ENCODE assay signal across 8 cellular contexts in the genomic region with DNA sequence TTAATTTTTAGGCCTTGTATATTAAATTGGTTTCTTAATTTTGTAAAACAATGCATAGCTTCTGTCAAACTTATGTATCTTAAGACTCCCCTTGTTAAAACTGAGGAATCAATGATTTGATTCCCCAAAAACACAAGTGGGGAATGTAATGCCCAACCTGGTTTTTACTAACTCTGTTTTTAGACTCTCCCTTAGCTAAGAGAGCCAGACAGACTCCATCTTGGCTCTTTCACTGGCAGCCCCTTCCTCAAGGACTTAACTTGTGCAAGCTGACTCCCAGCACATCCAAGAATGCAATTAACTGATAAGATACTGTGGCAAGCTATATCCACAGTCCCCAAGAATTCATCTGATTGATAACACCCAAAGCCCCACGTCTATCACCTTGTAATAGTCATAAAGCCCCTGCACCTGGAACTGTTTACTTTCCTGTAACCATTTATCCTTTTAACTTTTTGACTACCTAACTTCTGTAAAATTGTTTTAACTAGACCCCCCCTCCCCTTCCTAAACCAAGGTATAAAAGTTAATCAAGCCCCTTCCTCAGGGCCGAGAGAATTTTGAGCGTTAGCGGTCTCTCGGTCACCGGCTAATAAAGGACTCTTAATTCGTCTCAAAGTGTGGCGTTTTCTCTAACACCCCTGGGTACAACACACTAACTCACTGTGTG. TPM values are rescaled to one million over a fixed set of nuclear protein-coding genes. Genes with fewer than 3 reads are reported as not detected.
DNase-seq lines count a peak whose midpoint lies in the region; ATAC-seq and TF ChIP-seq lines count a peak whose summit lies in the region.
"Not testable (repeated sequence)": the region's sequence is repeated elsewhere in the genome, so short reads cannot be mapped to it uniquely, and the experiment has no call there.

No MANE protein-coding gene starts in this region.

- not testable (repeated sequence) for ATAC-seq in SK-N-SH treated with all-trans-retinoic acid at 6 μM for 48 hours; stimulated activated naive CD8-positive, alpha-beta T cell treated with anti-CD3 and anti-CD28 coated beads, Interleukin-15, amount 100 ng/mL, for 72 hours

- not testable (repeated sequence) for TF ChIP-seq CTCF in AG04450 (IDR thresholded peaks at IDR 0.05; ENCODE audit: low read depth, low read length); HFF-Myc (IDR thresholded peaks at IDR 0.05; ENCODE audit: low read depth, low read length, missing control alignments); endodermal cell (conservative IDR thresholded peaks at IDR 0.05); nephron progenitor cell (IDR thresholded peaks at IDR 0.05)

- POLR2A ChIA-PET in AG04450 (lab: Yijun Ruan, JAX), result not testable (repeated sequence)

- DNase-seq in AG04450 (ENCODE audit: low read depth, low spot score); HFF-Myc (ENCODE audit: extremely low read depth, low read depth); adipocyte (ENCODE audit: low read depth); endodermal cell; nephron progenitor cell; stimulated activated naive CD8-positive, alpha-beta T cell treated with anti-CD3 and anti-CD28 coated beads, Interleukin-15, amount 100 ng/mL, for 72 hours: not testable (repeated sequence)

- H3K4me3 Mint-ChIP-seq in endodermal cell, result not testable (repeated sequence)
- H3K4me3 Mint-ChIP-seq in nephron progenitor cell, result peak overlapping the region; percentile 90
- peak overlapping the region; percentile 85 to 88 for H3K4me3 Mint-ChIP-seq in stimulated activated naive CD8-positive, alpha-beta T cell treated with anti-CD3 and anti-CD28 coated beads, Interleukin-15, amount 100 ng/mL, for 72 hours

- H3K27me3 ChIP-seq in AG04450 (ENCODE audit: control insufficient read depth, insufficient read depth, low read length); adipocyte (replicated peaks; ENCODE audit: control insufficient read depth, insufficient read depth, low read length); endodermal cell (ENCODE audit: control insufficient read depth, insufficient read depth, low read length, poor library complexity, severe bottlenecking); iPS-20b (ENCODE audit: insufficient read depth, low read length): not testable (repeated sequence)

- H3K4me3 ChIP-seq in AG04450 (ENCODE audit: low read depth, low read length) (peak overlapping the region; percentile 58), HFF-Myc (replicated peaks; ENCODE audit: low read depth, low read length) (peak overlapping the region; percentile 59), adipocyte (ENCODE audit: low read length) (peak overlapping the region; percentile 93), endodermal cell (ENCODE audit: low read length) (peak overlapping the region; percentile 67), iPS-20b (ENCODE audit: low read length) (peak overlapping the region; percentile 91)

- H3K36me3 ChIP-seq in adipocyte (ENCODE audit: control insufficient read depth, insufficient read depth, low read length, severe bottlenecking); iPS-20b (ENCODE audit: insufficient read depth, low read depth, low read length): not testable (repeated sequence)
- H3K36me3 ChIP-seq in endodermal cell (ENCODE audit: control insufficient read depth, insufficient read depth, low read length), result peaks cover 40% of the 10 kb centered on the region

- H3K36me3 Mint-ChIP-seq in endodermal cell (ENCODE audit: low read depth) (peaks cover 37% of the 10 kb centered on the region), nephron progenitor cell (ENCODE audit: low read depth) (peaks cover 17% of the 10 kb centered on the region)

- not testable (repeated sequence) for H3K9me3 ChIP-seq in AG04450 (ENCODE audit: control insufficient read depth, insufficient read depth, low read length); adipocyte (ENCODE audit: control insufficient read depth, low read length); endodermal cell (ENCODE audit: control insufficient read depth, low read length); iPS-20b (ENCODE audit: insufficient read depth, low read depth, low read length)

- H3K27me3 Mint-ChIP-seq in endodermal cell (ENCODE audit: insufficient read depth); nephron progenitor cell (ENCODE audit: low read depth, poor library complexity); stimulated activated naive CD8-positive, alpha-beta T cell treated with anti-CD3 and anti-CD28 coated beads, Interleukin-15, amount 100 ng/mL, for 72 hours: not testable (repeated sequence)

- not testable (repeated sequence) for H3K27ac ChIP-seq in AG04450 (ENCODE audit: low read depth, low read length); iPS-20b (ENCODE audit: low read length)
- H3K27ac ChIP-seq in endodermal cell (ENCODE audit: low read depth, low read length), result peak overlapping the region; percentile 86

- CTCF ChIA-PET in AG04450 (lab: Charles Lee), result interaction anchor here (0.9 kb wide), 1 partner anchor 76 kb away, joined by 3 read pairs; no protein-coding TSS in a partner anchor

- not testable (repeated sequence) for H3K4me1 ChIP-seq in adipocyte (ENCODE audit: control insufficient read depth, insufficient read depth, low read length); iPS-20b (ENCODE audit: insufficient read depth, low read length)
- peaks cover 13% of the 10 kb centered on the region for H3K4me1 ChIP-seq in endodermal cell (ENCODE audit: control insufficient read depth, insufficient read depth, low read length)

- H3K9ac ChIP-seq in adipocyte (ENCODE audit: low read length) (peak overlapping the region; percentile 92), endodermal cell (ENCODE audit: extremely low read depth, low read length, poor library complexity, severe bottlenecking) (peak overlapping the region; percentile 81), iPS-20b (ENCODE audit: low read depth, low read length) (peak overlapping the region; percentile 94)

- not testable (repeated sequence) for H3K9me3 Mint-ChIP-seq in endodermal cell; stimulated activated naive CD8-positive, alpha-beta T cell treated with anti-CD3 and anti-CD28 coated beads, Interleukin-15, amount 100 ng/mL, for 72 hours
- H3K9me3 Mint-ChIP-seq in nephron progenitor cell, result peaks cover 11% of the 10 kb centered on the region

- H3K4me1 Mint-ChIP-seq in endodermal cell (peaks cover 54% of the 10 kb centered on the region), nephron progenitor cell (peaks cover 30% of the 10 kb centered on the region)
- peaks cover 20% of the 10 kb centered on the region for H3K4me1 Mint-ChIP-seq in stimulated activated naive CD8-positive, alpha-beta T cell treated with anti-CD3 and anti-CD28 coated beads, Interleukin-15, amount 100 ng/mL, for 72 hours

- 18 to 29% methylated on average over 5 to 7 of the region's 8 CpGs for WGBS in endodermal cell (ENCODE audit: insufficient coverage in 1 of 2, insufficient read length in 1 of 2), 2 experiments

- H3K27ac Mint-ChIP-seq in endodermal cell (peak overlapping the region; percentile 96), nephron progenitor cell (peak overlapping the region; percentile 84)
- H3K27ac Mint-ChIP-seq in stimulated activated naive CD8-positive, alpha-beta T cell treated with anti-CD3 and anti-CD28 coated beads, Interleukin-15, amount 100 ng/mL, for 72 hours, result peak overlapping the region; percentile 85 to 87

TF ChIP-seq in SK-N-SH treated with all-trans-retinoic acid at 6 μM for 48 hours, 23 proteins besides CTCF, POLR2A, EP300 and RAD21:
- TF ChIP-seq SNAI2 (CRISPR knock-in tag; IDR thresholded peaks at IDR 0.05) (peak; percentile 97), TSHZ2 (CRISPR knock-in tag; IDR thresholded peaks at IDR 0.05) (peak; percentile 60; the same call in 1 of the 2 replicates), ZNF565 (CRISPR knock-in tag; conservative IDR thresholded peaks at IDR 0.05; ENCODE audit: low read depth) (0 out of 2 replicates have a peak, but pooled peaks have one; percentile 54), ISL1 (CRISPR knock-in tag; IDR thresholded peaks at IDR 0.05) (peak; percentile 44), ZFP30 (CRISPR knock-in tag; IDR thresholded peaks at IDR 0.05) (0 out of 2 replicates have a peak, but pooled peaks have one; percentile 32), CSDC2 (CRISPR knock-in tag; IDR thresholded peaks at IDR 0.05) (peak; percentile 98), ESRRG (CRISPR knock-in tag; IDR thresholded peaks at IDR 0.05) (peak; percentile 69; the same call in 1 of the 2 replicates), ZFP3 (CRISPR knock-in tag; IDR thresholded peaks at IDR 0.05) (peak; percentile 84)

RNA-seq across cellular contexts. Expression of gene DET1, which starts 0.8 kb away (rescaled TPM):
- 7.3 and 7.7 TPM in 2 replicates for polyA plus RNA-seq in AG04450 (2011; rRNA removed)
- polyA minus RNA-seq in AG04450 (2011; rRNA and poly(A)+ RNA removed), result 10.9 and 11.2 TPM in 2 replicates
- total RNA-seq in endodermal cell, result 1 to 10 TPM; 4.4 to 4.8 TPM
- polyA plus RNA-seq in endodermal cell (2013, experiment 1 of 2), result 16.8 TPM
- polyA plus RNA-seq in endodermal cell (2013, experiment 2 of 2), result 14.2 TPM
